In the genomic region with DNA sequence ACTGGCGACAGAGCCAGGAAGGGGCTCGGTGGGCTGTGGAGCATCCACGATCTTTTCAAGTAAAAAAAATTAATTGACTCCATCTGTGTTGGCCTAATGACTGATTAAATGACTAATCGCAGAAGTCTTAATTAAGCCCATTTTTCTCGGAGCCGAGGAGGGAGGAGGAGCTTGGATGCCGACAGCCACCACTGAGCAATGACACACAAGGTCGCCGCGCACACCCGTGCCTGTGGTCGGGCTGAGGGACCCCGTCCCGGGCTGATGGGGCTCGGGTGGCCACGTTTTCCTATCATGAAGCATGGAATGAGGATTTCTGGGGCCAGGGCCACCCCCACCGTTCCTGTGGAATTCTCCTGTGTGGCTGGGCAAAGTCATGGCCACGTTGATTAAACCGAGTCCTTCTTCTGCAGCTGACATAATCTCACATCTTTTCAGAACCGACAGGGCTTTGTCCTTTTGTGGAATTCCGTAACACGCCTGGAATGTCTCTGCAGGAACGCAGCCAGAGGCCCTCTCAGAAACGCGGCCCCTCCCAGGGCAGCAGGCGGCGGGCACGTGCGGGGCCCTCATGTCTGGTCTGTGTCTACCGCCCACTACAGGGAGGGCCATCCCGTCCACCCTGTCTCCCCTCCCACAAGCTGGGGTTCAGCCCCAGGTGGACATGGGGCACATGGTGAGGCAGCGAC, we compare ENCODE assay signal across 13 cellular contexts.
A peak's percentile ranks its signal among the peaks of the same experiment; 100 is the strongest.
DNase-seq lines count a peak whose midpoint lies in the region; ATAC-seq, FAIRE-seq and TF ChIP-seq lines count a peak whose summit lies in the region.
"Had no signal": no experiment of that assay in that cellular context is flagged by ENCODE, and none has a peak within 500 bp of the region (broad histone marks: within the 10 kb centered on the region; RNA-seq: fewer than 3 reads in every experiment).

No MANE protein-coding gene starts in this region.

- no peak overlapping the region for H2AFZ ChIP-seq in keratinocyte (ENCODE audit: control insufficient read depth, low read length)

- no peaks in the 10 kb centered on the region for H3K9me3 ChIP-seq in keratinocyte (ENCODE audit: control insufficient read depth, low read depth, low read length)
- no peaks in the 10 kb centered on the region for H3K9me3 ChIP-seq in skeletal muscle satellite cell (replicated peaks; ENCODE audit: low read length)

- dilution Hi-C loops in keratinocyte (cut with MboI; ENCODE audit: extremely low pct_ligation_motif_present, low sequenced_read_pairs): no loop called here

- no peaks in the 10 kb centered on the region for H3K9me3 Mint-ChIP-seq in activated T-cell treated with anti-CD3 and anti-CD28 coated beads, Interleukin-2, amount 50 U/mL, for 72 hours
- H3K9me3 Mint-ChIP-seq: activated B cell treated with CpG ODN at 0.5 μM for 24 hours had no signal

- H3K27me3 Mint-ChIP-seq in activated T-cell treated with anti-CD3 and anti-CD28 coated beads, Interleukin-2, amount 50 U/mL, for 72 hours (ENCODE audit: low read depth): no peaks in the 10 kb centered on the region
- H3K27me3 Mint-ChIP-seq: activated B cell treated with CpG ODN at 0.5 μM for 24 hours had no signal

- no peak overlapping the region for H3K4me3 Mint-ChIP-seq in activated T-cell treated with anti-CD3 and anti-CD28 coated beads, Interleukin-2, amount 50 U/mL, for 72 hours
- H3K4me3 Mint-ChIP-seq: activated B cell treated with CpG ODN at 0.5 μM for 24 hours; naive thymus-derived CD4-positive, alpha-beta T cell had no signal

- peak; percentile 91 for DNase-seq in EL
- peak; percentile 76 for DNase-seq in brain microvascular endothelial cell
- peak; percentile 17 for DNase-seq in keratinocyte (ENCODE audit: low read depth, low spot score)
- no peak for DNase-seq in GM19240 (ENCODE audit: insufficient read length, low spot score)
- no peak for DNase-seq in activated T-cell treated with anti-CD3 and anti-CD28 coated beads, Interleukin-2, amount 50 U/mL, for 72 hours
- DNase-seq in iPS-NIHi11 (ENCODE audit: low spot score): no peak
- DNase-seq: activated B cell treated with CpG ODN at 0.5 μM for 24 hours; activated naive CD4-positive, alpha-beta T cell treated with Interleukin-2 at 50 U/mL for 16 hours; Calu3; naive thymus-derived CD4-positive, alpha-beta T cell; NCI-H187 had no signal

- no peaks in the 10 kb centered on the region for H3K79me2 ChIP-seq in keratinocyte (ENCODE audit: control insufficient read depth, insufficient read depth, low read length)

- H3K36me3 ChIP-seq in brain microvascular endothelial cell (replicated peaks) (no peaks in the 10 kb centered on the region), keratinocyte (ENCODE audit: control insufficient read depth in 2 of 2, extremely low read depth in 1 of 2, insufficient read depth in 2 of 2, low read length in 2 of 2) (no peaks in the 10 kb centered on the region), skeletal muscle satellite cell (ENCODE audit: insufficient read depth, low read length) (no peaks in the 10 kb centered on the region)

- no peaks in the 10 kb centered on the region for H3K9me1 ChIP-seq in keratinocyte (ENCODE audit: control insufficient read depth, extremely low read depth, insufficient read depth, low read length)

- no peaks in the 10 kb centered on the region for H3K36me3 Mint-ChIP-seq in activated T-cell treated with anti-CD3 and anti-CD28 coated beads, Interleukin-2, amount 50 U/mL, for 72 hours (ENCODE audit: insufficient read depth in 2 of 2)

- no peak overlapping the region for H3K27ac ChIP-seq in brain microvascular endothelial cell
- H3K27ac ChIP-seq in keratinocyte (ENCODE audit: control insufficient read depth, insufficient read depth, low read length): no peak overlapping the region

- H3K9ac ChIP-seq in keratinocyte (ENCODE audit: control insufficient read depth, extremely low read depth, insufficient read depth, low read length) (no peak overlapping the region), skeletal muscle satellite cell (ENCODE audit: low read depth, low read length) (peak overlapping the region; percentile 71)

- in situ Hi-C loops in brain microvascular endothelial cell (cut with HindIII; ENCODE audit: low pct_ligation_motif_present, low sequenced_read_pairs): no loop called here

- peak overlapping the region; percentile 5 for H3K4me2 ChIP-seq in keratinocyte (ENCODE audit: control insufficient read depth, extremely low read depth, insufficient read depth, low read depth, low read length)
- peak overlapping the region; percentile 76 for H3K4me2 ChIP-seq in skeletal muscle satellite cell (ENCODE audit: low read length)

- no peak for TF ChIP-seq POLR2A in GM18505 (IDR thresholded peaks at IDR 0.05; ENCODE audit: borderline replicate concordance, extremely low read depth, insufficient read depth, insufficient read length)

- H3K27me3 ChIP-seq in brain microvascular endothelial cell (replicated peaks) (no peaks in the 10 kb centered on the region), keratinocyte (ENCODE audit: control insufficient read depth, extremely low read depth, insufficient read depth, low read length) (peaks cover 27% of the 10 kb centered on the region), skeletal muscle satellite cell (ENCODE audit: control insufficient read depth, insufficient read depth, low read length) (peaks cover 5% of the 10 kb centered on the region)

- no peak for ATAC-seq in GM18505 (IDR thresholded peaks at IDR 0.05; ENCODE audit: unreplicated experiment)
- no peak for ATAC-seq in activated T-cell treated with anti-CD3 and anti-CD28 coated beads, Interleukin-2, amount 50 U/mL, for 72 hours (replicated peaks in 1 of 2)
- ATAC-seq: naive thymus-derived CD4-positive, alpha-beta T cell had no signal

- TF ChIP-seq CTCF in brain microvascular endothelial cell (IDR thresholded peaks at IDR 0.05; ENCODE audit: low read depth, low read length, missing control alignments) (peak; percentile 30), keratinocyte (optimal IDR thresholded peaks at IDR 0.05 in 1 of 3, IDR thresholded peaks at IDR 0.05 in 1 of 3, conservative IDR thresholded peaks at IDR 0.05 in 1 of 3; ENCODE audit: extremely low read depth in 1 of 3, insufficient read depth in 2 of 3, low read length in 3 of 3) (no peak)

- H3K4me1 ChIP-seq in keratinocyte (ENCODE audit: control insufficient read depth, extremely low read depth, insufficient read depth, low read length): peaks cover 17% of the 10 kb centered on the region
- peaks cover 17% of the 10 kb centered on the region for H3K4me1 ChIP-seq in skeletal muscle satellite cell (ENCODE audit: control insufficient read depth, insufficient read depth, low read length)

- H3K4me3 ChIP-seq in brain microvascular endothelial cell (ENCODE audit: low read depth, low read length) (no peak overlapping the region), keratinocyte (ENCODE audit: control insufficient read depth in 2 of 3, extremely low read depth in 1 of 3, insufficient read depth in 2 of 3, low read depth in 1 of 3, low read length in 3 of 3) (no peak overlapping the region), skeletal muscle satellite cell (ENCODE audit: low read length) (peak overlapping the region; percentile 54)

- H3K27ac Mint-ChIP-seq in activated T-cell treated with anti-CD3 and anti-CD28 coated beads, Interleukin-2, amount 50 U/mL, for 72 hours: no peak overlapping the region
- H3K27ac Mint-ChIP-seq: activated B cell treated with CpG ODN at 0.5 μM for 24 hours; naive thymus-derived CD4-positive, alpha-beta T cell had no signal

- no peaks in the 10 kb centered on the region for H3K4me1 Mint-ChIP-seq in activated T-cell treated with anti-CD3 and anti-CD28 coated beads, Interleukin-2, amount 50 U/mL, for 72 hours (ENCODE audit: low read depth)
- H3K4me1 Mint-ChIP-seq: activated B cell treated with CpG ODN at 0.5 μM for 24 hours had no signal

- FAIRE-seq in keratinocyte (lab: Jason Lieb, UNC): no peak

- H4K20me1 ChIP-seq in keratinocyte (ENCODE audit: control insufficient read depth, extremely low read depth, insufficient read depth, low read length): no peaks in the 10 kb centered on the region

Comparison
In these comparisons a context has a peak if more than half of its experiments do, and no peak if none do; other contexts are left out.
1. DNase-seq: peak in EL (single experiment), brain microvascular endothelial cell (single experiment) and keratinocyte (single experiment); none in GM19240 (single experiment), activated T-cell treated with anti-CD3 and anti-CD28 coated beads, Interleukin-2, amount 50 U/mL, for 72 hours (0 of 2) and iPS-NIHi11 (single experiment).